18 cellular contexts compared by ENCODE assay signal in the genomic region with DNA sequence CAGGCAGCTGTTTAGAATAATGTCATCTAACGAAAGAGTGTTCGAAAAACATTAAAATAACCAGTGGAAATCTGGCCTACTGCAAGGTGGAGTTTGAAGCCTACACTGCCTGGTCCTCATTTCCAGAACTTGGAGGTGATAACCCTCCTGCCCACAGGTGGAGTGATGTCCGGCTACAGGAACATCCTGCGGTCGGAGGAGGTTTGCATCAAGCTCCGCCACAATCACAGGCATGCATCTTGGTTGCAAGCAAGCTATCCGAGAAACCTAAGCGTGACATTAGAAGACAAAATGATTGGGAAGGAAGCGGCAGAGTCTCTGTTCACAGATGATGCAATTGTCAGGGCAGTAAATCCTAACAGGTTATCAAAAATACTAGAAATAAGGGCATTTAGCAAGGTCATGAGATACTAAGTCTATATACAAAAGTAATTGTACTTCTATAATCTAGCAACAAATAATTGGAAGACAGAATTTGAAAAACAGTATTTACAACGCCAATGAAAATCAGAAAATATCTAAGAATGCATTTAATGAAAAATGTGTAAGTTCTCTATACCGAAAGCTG. TPM values are rescaled to one million over a fixed set of nuclear protein-coding genes. Genes with fewer than 3 reads are reported as not detected.
DNase-seq lines count a peak whose midpoint lies in the region; ATAC-seq and TF ChIP-seq lines count a peak whose summit lies in the region.
"Had no signal": no experiment of that assay in that cellular context is flagged by ENCODE, and none has a peak within 500 bp of the region (broad histone marks: within the 10 kb centered on the region; RNA-seq: fewer than 3 reads in every experiment).

No MANE protein-coding gene starts in this region.

- no peak for DNase-seq in Caco-2
- DNase-seq in memory B cell (ENCODE audit: low spot score in 2 of 2): no peak
- DNase-seq in progenitor cell of endocrine pancreas (ENCODE audit: low spot score, unreplicated experiment): no peak
- DNase-seq in central memory CD4-positive, alpha-beta T cell: no peak
- DNase-seq in NAMALWA (ENCODE audit: low spot score): no peak
- DNase-seq: ACHN; CD4-positive, CD25-positive, alpha-beta regulatory T cell; DMS79 treated with DMSO at 0.1 percent for 48 hours; GDM1; HFFc6; KBM-7; NCI-H1092; NCI-H226; NCI-H526 treated with DMSO at 0.1 percent for 48 hours; NK-92 treated with Interleukin-12 subunit alpha and Interleukin-12 subunit beta, amount 100 ng/mL, for 24 hours; OCI-M1 had no signal

- TF ChIP-seq CTCF in Caco-2 (IDR thresholded peaks at IDR 0.05; ENCODE audit: insufficient read depth in 1 of 2, low read depth in 1 of 2, low read length in 1 of 2, severe bottlenecking in 1 of 2, unreplicated experiment in 1 of 2) (no peak), progenitor cell of endocrine pancreas (IDR thresholded peaks at IDR 0.05; ENCODE audit: unreplicated experiment) (no peak)

- peak overlapping the region; percentile 56 for H3K27ac Mint-ChIP-seq in Caco-2 (ENCODE audit: unreplicated experiment)
- peak overlapping the region in 2 of 3 donors; percentile 26 to 33 for H3K27ac Mint-ChIP-seq in IgD-negative memory B cell
- H3K27ac Mint-ChIP-seq in memory B cell: peak overlapping the region; percentile 75
- peak overlapping the region; percentile 14 for H3K27ac Mint-ChIP-seq in progenitor cell of endocrine pancreas
- H3K27ac Mint-ChIP-seq: HFFc6 had no signal

- no peaks in the 10 kb centered on the region for H3K27me3 ChIP-seq in Caco-2 (replicated peaks; ENCODE audit: control insufficient read depth, insufficient read depth, low read length)

- H3K4me1 Mint-ChIP-seq in Caco-2 (ENCODE audit: low read depth, unreplicated experiment) (peaks cover 32% of the 10 kb centered on the region), IgD-negative memory B cell (peaks cover 21 to 24% (median 23%) of the 10 kb centered on the region in 3 donors), memory B cell (peaks cover 31% of the 10 kb centered on the region), progenitor cell of endocrine pancreas (ENCODE audit: low read depth) (peaks cover 13% of the 10 kb centered on the region)

- H3K9me3 Mint-ChIP-seq in Caco-2 (ENCODE audit: unreplicated experiment): no peaks in the 10 kb centered on the region
- no peaks in the 10 kb centered on the region for H3K9me3 Mint-ChIP-seq in IgD-negative memory B cell
- H3K9me3 Mint-ChIP-seq in memory B cell: no peaks in the 10 kb centered on the region
- peaks cover 8% of the 10 kb centered on the region for H3K9me3 Mint-ChIP-seq in progenitor cell of endocrine pancreas (ENCODE audit: low read depth)
- H3K9me3 Mint-ChIP-seq: CD4-positive, CD25-positive, alpha-beta regulatory T cell; HFFc6 had no signal

- CTCF ChIA-PET in Caco-2 (lab: Charles Lee): interaction anchor here (0.7 to 1.5 kb wide), 2 partner anchors 9 to 75 kb away, joined by 3 to 5 read pairs; no protein-coding TSS in a partner anchor

- ATAC-seq in memory B cell (ENCODE audit: low read depth): no peak
- no peak for ATAC-seq in GM19455 (IDR thresholded peaks at IDR 0.05; ENCODE audit: unreplicated experiment)

- POLR2A ChIA-PET in Caco-2 (lab: Charles Lee): interaction anchor here (0.7 kb wide), 1 partner anchor 9 kb away, joined by 3 read pairs; no protein-coding TSS in a partner anchor

- H3K36me3 ChIP-seq in Caco-2 (ENCODE audit: control insufficient read depth, insufficient read depth, low read length): no peaks in the 10 kb centered on the region

- H3K27me3 Mint-ChIP-seq in Caco-2 (ENCODE audit: insufficient read depth, unreplicated experiment) (no peaks in the 10 kb centered on the region), IgD-negative memory B cell (no peaks in the 10 kb centered on the region), memory B cell (no peaks in the 10 kb centered on the region), progenitor cell of endocrine pancreas (peaks cover 22% of the 10 kb centered on the region)
- H3K27me3 Mint-ChIP-seq: CD4-positive, CD25-positive, alpha-beta regulatory T cell had no signal

- H3K4me3 ChIP-seq in Caco-2 (ENCODE audit: low read depth, low read length): no peak overlapping the region

- H3K4me3 Mint-ChIP-seq in Caco-2 (ENCODE audit: unreplicated experiment): no peak overlapping the region
- H3K4me3 Mint-ChIP-seq in IgD-negative memory B cell: peak overlapping the region in 1 of 4 donors; percentile 69
- no peak overlapping the region for H3K4me3 Mint-ChIP-seq in memory B cell
- H3K4me3 Mint-ChIP-seq in progenitor cell of endocrine pancreas (ENCODE audit: low read depth): no peak overlapping the region
- H3K4me3 Mint-ChIP-seq: HFFc6 had no signal

- peaks cover 36% of the 10 kb centered on the region for H3K4me1 ChIP-seq in Caco-2

- intact Hi-C loops in Caco-2 (cut with micrococcal nuclease; ENCODE audit: unreplicated experiment): no loop called here

- BruUV-seq in Caco-2 (replicated peaks; lab: Mats Ljungman, UMichigan): no TSS peak

- no peaks in the 10 kb centered on the region for H3K9me3 ChIP-seq in Caco-2

- H3K36me3 Mint-ChIP-seq in Caco-2 (ENCODE audit: insufficient read depth, unreplicated experiment): no peaks in the 10 kb centered on the region
- no peaks in the 10 kb centered on the region for H3K36me3 Mint-ChIP-seq in IgD-negative memory B cell
- H3K36me3 Mint-ChIP-seq in memory B cell: no peaks in the 10 kb centered on the region
- H3K36me3 Mint-ChIP-seq in progenitor cell of endocrine pancreas (ENCODE audit: insufficient read depth): no peaks in the 10 kb centered on the region
- H3K36me3 Mint-ChIP-seq: CD4-positive, CD25-positive, alpha-beta regulatory T cell had no signal

RNA-seq across cellular contexts. Expression of a gene that starts 4.5 kb away (rescaled TPM):
- total RNA-seq in Caco-2 (2022): 45.4 and 47.3 TPM in 2 replicates
- 15.2 TPM for polyA plus RNA-seq in IgD-negative memory B cell
- 25.6 and 28.5 TPM in 2 replicates for total RNA-seq in progenitor cell of endocrine pancreas

Comparison
In these comparisons a context has a peak if more than half of its experiments do, and no peak if none do; other contexts are left out.
1. H3K27ac Mint-ChIP-seq: peak in every context shown above with its lines; median percentile 75 in memory B cell; 56 in Caco-2; 30 in IgD-negative memory B cell; 14 in progenitor cell of endocrine pancreas.